Comparison of ENCODE assay signal across 24 cellular contexts in the genomic region with DNA sequence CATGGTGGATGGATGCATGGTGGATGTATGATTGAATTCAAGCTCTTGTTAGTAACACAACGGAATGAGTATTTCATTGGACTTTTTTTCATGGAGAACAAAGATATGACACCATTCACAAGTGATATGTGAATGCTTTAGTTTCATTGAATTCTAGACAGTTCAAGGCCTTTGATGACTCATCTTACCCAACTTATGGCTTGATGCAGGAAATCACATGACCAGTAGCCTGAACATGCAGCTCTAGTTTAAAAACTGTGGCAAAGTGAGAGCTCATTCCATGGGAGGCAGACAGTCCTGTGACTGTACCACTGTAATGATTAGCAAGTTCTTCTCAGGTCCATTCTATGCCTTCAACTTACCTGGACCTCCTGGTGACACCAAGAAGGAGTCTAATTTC.
DNase-seq lines count a peak whose midpoint lies in the region; ATAC-seq and TF ChIP-seq lines count a peak whose summit lies in the region.
"Had no signal": no experiment of that assay in that cellular context is flagged by ENCODE, and none has a peak within 500 bp of the region (broad histone marks: within the 10 kb centered on the region; RNA-seq: fewer than 3 reads in every experiment).

No MANE protein-coding gene starts in this region.

- ATAC-seq in GM21515 (IDR thresholded peaks at IDR 0.05; ENCODE audit: unreplicated experiment), result no peak
- no peak for ATAC-seq in GM23338
- ATAC-seq: Panc1 had no signal

- H3K4me3 ChIP-seq in BLaER1 treated with 17β-estradiol and CSF1 and Interleukin-3, amounts not matched to agents 10 nM and 100 nM, result no peak overlapping the region
- no peak overlapping the region for H3K4me3 ChIP-seq in dorsolateral prefrontal cortex
- no peak overlapping the region for H3K4me3 ChIP-seq in GM23338

- H3K4me2 ChIP-seq in BLaER1 treated with 17β-estradiol and CSF1 and Interleukin-3, amounts not matched to agents 10 nM and 100 nM, result peak overlapping the region in 7 of 11 experiments; percentile 11 to 58 (median 29); a peak in 11 of 22 replicates
- H3K4me2 ChIP-seq in GM23338, result no peak overlapping the region
- H3K4me2 ChIP-seq: KMS-11 had no signal

- intact Hi-C loops in dorsolateral prefrontal cortex (cut with DNase I), result no loop called here

- H3K36me3 Mint-ChIP-seq in GM23338 (ENCODE audit: low read depth), result peaks cover 44% of the 10 kb centered on the region
- H3K36me3 Mint-ChIP-seq: CD14-positive monocyte, IgD-negative memory B cell had no signal

- H3K27me3 Mint-ChIP-seq in GM23338 (ENCODE audit: insufficient read depth, low read depth, poor library complexity), result peaks cover 2% of the 10 kb centered on the region
- H3K27me3 Mint-ChIP-seq: B cell, IgD-negative memory B cell had no signal

- H2AFZ ChIP-seq in GM23338, result no peak overlapping the region

- H3K27me3 ChIP-seq in BLaER1 treated with 17β-estradiol and CSF1 and Interleukin-3, amounts not matched to agents 10 nM and 100 nM, result no peaks in the 10 kb centered on the region
- H3K27me3 ChIP-seq in dorsolateral prefrontal cortex, result no peaks in the 10 kb centered on the region
- H3K27me3 ChIP-seq in GM23338 (ENCODE audit: insufficient read depth), result no peaks in the 10 kb centered on the region

- no peaks in the 10 kb centered on the region for H3K79me2 ChIP-seq in GM23338 (replicated peaks; ENCODE audit: insufficient read depth)

- TF ChIP-seq CTCF in VCaP (conservative IDR thresholded peaks at IDR 0.05), result no peak
- TF ChIP-seq CTCF in dorsolateral prefrontal cortex (IDR thresholded peaks at IDR 0.05 in 54 of 56, conservative IDR thresholded peaks at IDR 0.05 in 2 of 56; ENCODE audit: low read depth in 1 of 56, partially characterized antibody in 56 of 56), result no peak
- TF ChIP-seq CTCF in GM23338 (conservative IDR thresholded peaks at IDR 0.05; ENCODE audit: low read depth in 2 of 2), result no peak

- H3K9ac ChIP-seq in BLaER1 treated with 17β-estradiol and CSF1 and Interleukin-3, amounts not matched to agents 10 nM and 100 nM, result no peak overlapping the region
- H3K9ac ChIP-seq: KMS-11 had no signal

- DNase-seq in NCI-H146 (lab: John Stamatoyannopoulos, UW) (peak; percentile 81), kidney tubule cell (ENCODE audit: low spot score) (peak; percentile 58), dorsolateral prefrontal cortex (no peak), NCI-H510A treated with DMSO at 0.1 percent for 48 hours (lab: John Stamatoyannopoulos, UW) (no peak), GM23338 (ENCODE audit: low spot score) (no peak)
- DNase-seq: H7, NCI-H1092, NCI-H1417 treated with DMSO at 0.1 percent for 48 hours, NCI-H187 treated with DMSO at 0.1 percent for 48 hours, NCI-H2171 treated with DMSO at 0.1 percent for 48 hours, NCI-H446, NCI-H526, NCI-H82, SHP77 had no signal

- H3K4me3 Mint-ChIP-seq in GM23338, result no peak overlapping the region
- H3K4me3 Mint-ChIP-seq: B cell; CD14-positive monocyte; IgD-negative memory B cell; T-helper 1 cell treated with Interleukin-12 subunit alpha and Interleukin-12 subunit beta and Interleukin-4 antibody, amounts not matched to agents 30 μg/mL and 1 μg/mL, for 36 hours had no signal

- H3F3A ChIP-seq in GM23338 (replicated peaks; ENCODE audit: low read depth), result no peaks in the 10 kb centered on the region

- H3K9me3 Mint-ChIP-seq in GM23338, result peaks cover 89% of the 10 kb centered on the region

- H3K9me3 ChIP-seq in BLaER1 treated with 17β-estradiol and CSF1 and Interleukin-3, amounts not matched to agents 10 nM and 100 nM (replicated peaks in 1 of 11), result peaks cover 4 to 15% (median 11%) of the 10 kb centered on the region in 11 experiments

- H3K36me3 ChIP-seq in BLaER1 treated with 17β-estradiol and CSF1 and Interleukin-3, amounts not matched to agents 10 nM and 100 nM, result no peaks in the 10 kb centered on the region
- H3K36me3 ChIP-seq in GM23338 (ENCODE audit: insufficient read depth), result no peaks in the 10 kb centered on the region

- H3K4me1 ChIP-seq in BLaER1 treated with 17β-estradiol and CSF1 and Interleukin-3, amounts not matched to agents 10 nM and 100 nM, result peaks cover 8 to 18% (median 12%) of the 10 kb centered on the region in 10 experiments; a peak in 17 of 20 replicates
- H3K4me1 ChIP-seq in GM23338 (ENCODE audit: insufficient read depth), result no peaks in the 10 kb centered on the region

- no peak overlapping the region for H3K27ac ChIP-seq in BLaER1 treated with 17β-estradiol and CSF1 and Interleukin-3, amounts not matched to agents 10 nM and 100 nM
- H3K27ac ChIP-seq in VCaP (peak overlapping the region; percentile 78), dorsolateral prefrontal cortex (no peak overlapping the region), GM23338 (ENCODE audit: low read depth) (no peak overlapping the region)
- H3K27ac ChIP-seq: KMS-11, RWPE1 had no signal

- no peaks in the 10 kb centered on the region for H4K20me1 ChIP-seq in BLaER1 treated with 17β-estradiol and CSF1 and Interleukin-3, amounts not matched to agents 10 nM and 100 nM
- no peaks in the 10 kb centered on the region for H4K20me1 ChIP-seq in GM23338 (replicated peaks; ENCODE audit: insufficient read depth)

- no peak overlapping the region for H3K27ac Mint-ChIP-seq in GM23338
- H3K27ac Mint-ChIP-seq: B cell; CD14-positive monocyte; IgD-negative memory B cell; T-helper 1 cell treated with Interleukin-12 subunit alpha and Interleukin-12 subunit beta and Interleukin-4 antibody, amounts not matched to agents 30 μg/mL and 1 μg/mL, for 36 hours had no signal

- H3K9me2 ChIP-seq in GM23338 (ENCODE audit: insufficient read depth), result no peaks in the 10 kb centered on the region

- H3K4me1 Mint-ChIP-seq in GM23338, result no peaks in the 10 kb centered on the region
- H3K4me1 Mint-ChIP-seq: B cell, CD14-positive monocyte, IgD-negative memory B cell had no signal

TF ChIP-seq in GM23338, 12 proteins besides CTCF, POLR2A, EP300 and RAD21 (continues in another document):
- no peak for TF ChIP-seq EZH2 (IDR thresholded peaks at IDR 0.05; ENCODE audit: low read depth, unreplicated experiment)
- TF ChIP-seq JUNB (IDR thresholded peaks at IDR 0.05; ENCODE audit: unreplicated experiment), result no peak
- no peak for TF ChIP-seq EZH2phosphoT487 (IDR thresholded peaks at IDR 0.05; ENCODE audit: unreplicated experiment)
- no peak for TF ChIP-seq ZNF114 (CRISPR knock-in tag; IDR thresholded peaks at IDR 0.05)
- no peak for TF ChIP-seq NANOG (IDR thresholded peaks at IDR 0.05; ENCODE audit: borderline replicate concordance)
- TF ChIP-seq ZNF462 (CRISPR knock-in tag; IDR thresholded peaks at IDR 0.05), result no peak

Comparison
In these comparisons a context has a peak if more than half of its experiments do, and no peak if none do; other contexts are left out.
1. DNase-seq: peak in NCI-H146 (single experiment) and kidney tubule cell (single experiment); none in dorsolateral prefrontal cortex (0 of 10), NCI-H510A treated with DMSO at 0.1 percent for 48 hours (single experiment) and GM23338 (single experiment).